In the genomic region with DNA sequence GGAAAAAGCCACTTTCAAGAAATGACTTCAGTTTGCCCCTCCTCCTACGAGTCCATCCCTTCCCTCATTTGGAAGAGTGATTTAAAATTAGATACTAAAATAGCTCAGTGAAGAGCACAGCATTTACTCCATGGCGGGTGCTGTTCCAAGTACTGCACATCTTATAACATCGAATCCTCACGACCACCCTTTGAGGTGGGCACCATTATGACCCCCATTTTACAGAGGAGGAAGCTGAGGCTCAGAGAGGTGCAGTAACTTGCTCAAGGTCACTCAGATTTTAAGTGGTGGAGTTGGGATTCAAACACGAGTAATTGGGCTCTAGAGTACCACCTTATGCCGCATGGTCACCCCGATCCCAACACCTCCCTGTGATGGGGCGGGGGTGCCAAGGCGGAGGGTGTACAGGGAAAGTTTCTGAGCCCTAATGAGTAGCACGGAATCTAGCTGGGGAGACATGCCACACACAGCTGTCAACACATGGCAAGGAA, we compare ENCODE assay signal across 9 cellular contexts. TPM values are rescaled to one million over a fixed set of nuclear protein-coding genes. Genes with fewer than 3 reads are reported as not detected.
DNase-seq lines count a peak whose midpoint lies in the region; ATAC-seq and TF ChIP-seq lines count a peak whose summit lies in the region.
"Had no signal": no experiment of that assay in that cellular context is flagged by ENCODE, and none has a peak within 500 bp of the region (broad histone marks: within the 10 kb centered on the region; RNA-seq: fewer than 3 reads in every experiment).

No MANE protein-coding gene starts in this region.

- H3K36me3 ChIP-seq in adipocyte (ENCODE audit: control insufficient read depth, insufficient read depth, low read length, severe bottlenecking) (no peaks in the 10 kb centered on the region), liver (ENCODE audit: control insufficient read depth in 4 of 4, insufficient read depth in 3 of 4, low read depth in 1 of 4, low read length in 3 of 4) (no peaks in the 10 kb centered on the region), tibial artery (no peaks in the 10 kb centered on the region)
- H3K36me3 ChIP-seq: MG63 had no signal

- H3K9me3 ChIP-seq in adipocyte (ENCODE audit: control insufficient read depth, low read length) (no peaks in the 10 kb centered on the region), liver (ENCODE audit: control insufficient read depth in 4 of 4, low read length in 3 of 4) (no peaks in the 10 kb centered on the region), tibial artery (no peaks in the 10 kb centered on the region)
- H3K9me3 ChIP-seq: MG63 had no signal

- H3K9ac ChIP-seq in adipocyte (ENCODE audit: low read length) (no peak overlapping the region), liver (ENCODE audit: low read depth in 1 of 2, low read length in 2 of 2) (peak overlapping the region; percentile 4 to 42)

- H3K27ac ChIP-seq in liver (ENCODE audit: low read depth in 1 of 2, low read length in 2 of 2) (peak overlapping the region; percentile 81 to 92), tibial artery (peak overlapping the region; percentile 45 to 48)

- TF ChIP-seq CTCF in liver (IDR thresholded peaks at IDR 0.05; ENCODE audit: low read depth, low read length, missing input control) (no peak), tibial artery (IDR thresholded peaks at IDR 0.05) (no peak)

- H3K36me3 Mint-ChIP-seq in activated T-cell treated with anti-CD3 and anti-CD28 coated beads, Interleukin-2, amount 50 U/mL, for 72 hours (ENCODE audit: insufficient read depth in 2 of 2), result no peaks in the 10 kb centered on the region

- intact Hi-C loops in tibial artery (cut with DNase I; ENCODE audit: low total_unique reads), result loop anchor here (10.0 kb wide), 1 partner anchor 236 kb away; no protein-coding TSS in a partner anchor

- H3K9me3 Mint-ChIP-seq in activated T-cell treated with anti-CD3 and anti-CD28 coated beads, Interleukin-2, amount 50 U/mL, for 72 hours, result no peaks in the 10 kb centered on the region

- H3K4me3 ChIP-seq in adipocyte (ENCODE audit: low read length), result peak overlapping the region; percentile 66
- peak overlapping the region; percentile 37 to 68 (median 63) for H3K4me3 ChIP-seq in liver (ENCODE audit: low read depth in 1 of 3, low read length in 3 of 3)
- H3K4me3 ChIP-seq in tibial artery, result peak overlapping the region; percentile 41 to 52
- H3K4me3 ChIP-seq: MG63 had no signal

- ATAC-seq in activated T-cell treated with anti-CD3 and anti-CD28 coated beads, Interleukin-2, amount 50 U/mL, for 72 hours (replicated peaks in 1 of 2), result no peak
- ATAC-seq in GM19467 (IDR thresholded peaks at IDR 0.05; ENCODE audit: unreplicated experiment), result no peak
- no peak for ATAC-seq in HG03097 (IDR thresholded peaks at IDR 0.05; ENCODE audit: low FRiP score, unreplicated experiment)

- peak overlapping the region; percentile 72 for H3K4me3 Mint-ChIP-seq in activated T-cell treated with anti-CD3 and anti-CD28 coated beads, Interleukin-2, amount 50 U/mL, for 72 hours

- no peak for TF ChIP-seq RAD21 in liver (IDR thresholded peaks at IDR 0.05)

- peaks cover 12% of the 10 kb centered on the region for H3K4me1 Mint-ChIP-seq in activated T-cell treated with anti-CD3 and anti-CD28 coated beads, Interleukin-2, amount 50 U/mL, for 72 hours (ENCODE audit: low read depth)

- WGBS in liver, result 45% methylated on average over 10 of the region's 10 CpGs

- H3K27me3 Mint-ChIP-seq in activated T-cell treated with anti-CD3 and anti-CD28 coated beads, Interleukin-2, amount 50 U/mL, for 72 hours (ENCODE audit: low read depth), result peaks cover 22% of the 10 kb centered on the region

- H3K27me3 ChIP-seq in adipocyte (replicated peaks; ENCODE audit: control insufficient read depth, insufficient read depth, low read length) (peaks cover 51% of the 10 kb centered on the region), liver (ENCODE audit: control insufficient read depth in 4 of 4, insufficient read depth in 4 of 4, low read length in 3 of 4) (no peaks in the 10 kb centered on the region), tibial artery (peaks cover 0 to 7% of the 10 kb centered on the region in 2 donors)
- H3K27me3 ChIP-seq: MG63 had no signal

- no peak overlapping the region for H3K27ac Mint-ChIP-seq in activated T-cell treated with anti-CD3 and anti-CD28 coated beads, Interleukin-2, amount 50 U/mL, for 72 hours

- peaks cover 7% of the 10 kb centered on the region for H3K4me1 ChIP-seq in adipocyte (ENCODE audit: control insufficient read depth, insufficient read depth, low read length)
- H3K4me1 ChIP-seq in liver (ENCODE audit: control insufficient read depth in 4 of 4, insufficient read depth in 4 of 4, low read length in 3 of 4), result peaks cover 22 to 84% (median 67%) of the 10 kb centered on the region in 4 donors
- peaks cover 0 to 26% (median 25%) of the 10 kb centered on the region in 4 donors for H3K4me1 ChIP-seq in tibial artery

- no peak for DNase-seq in activated T-cell treated with anti-CD3 and anti-CD28 coated beads, Interleukin-2, amount 50 U/mL, for 72 hours
- DNase-seq in activated T-cell treated with anti-CD3 and anti-CD28 coated beads, Interleukin-2, amount 50 U/mL, for 48 hours, result no peak
- DNase-seq in adipocyte (ENCODE audit: low read depth) (no peak), tibial artery (no peak), NCI-H2171 (lab: John Stamatoyannopoulos, UW) (no peak)
- DNase-seq: MG63 had no signal

TF ChIP-seq in liver, 16 proteins besides CTCF, POLR2A, EP300 and RAD21 (continues in another document):
- no peak for TF ChIP-seq YY1 (IDR thresholded peaks at IDR 0.05)
- TF ChIP-seq RXRA (IDR thresholded peaks at IDR 0.05), result no peak
- TF ChIP-seq GABPA (IDR thresholded peaks at IDR 0.05 in 1 of 2, conservative IDR thresholded peaks at IDR 0.05 in 1 of 2), result no peak
- TF ChIP-seq NR2F2 (IDR thresholded peaks at IDR 0.05), result no peak
- TF ChIP-seq EGR1 (IDR thresholded peaks at IDR 0.05; ENCODE audit: low read depth in 2 of 2), result no peak
- TF ChIP-seq, protein P1, sequence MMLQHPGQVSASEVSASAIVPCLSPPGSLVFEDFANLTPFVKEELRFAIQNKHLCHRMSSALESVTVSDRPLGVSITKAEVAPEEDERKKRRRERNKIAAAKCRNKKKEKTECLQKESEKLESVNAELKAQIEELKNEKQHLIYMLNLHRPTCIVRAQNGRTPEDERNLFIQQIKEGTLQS (IDR thresholded peaks at IDR 0.05), result no peak
- no peak for TF ChIP-seq FOXA2 (IDR thresholded peaks at IDR 0.05)
- no peak for TF ChIP-seq HNF4G (IDR thresholded peaks at IDR 0.05)
- TF ChIP-seq HNF4A (conservative IDR thresholded peaks at IDR 0.05), result no peak
- TF ChIP-seq, protein P2, sequence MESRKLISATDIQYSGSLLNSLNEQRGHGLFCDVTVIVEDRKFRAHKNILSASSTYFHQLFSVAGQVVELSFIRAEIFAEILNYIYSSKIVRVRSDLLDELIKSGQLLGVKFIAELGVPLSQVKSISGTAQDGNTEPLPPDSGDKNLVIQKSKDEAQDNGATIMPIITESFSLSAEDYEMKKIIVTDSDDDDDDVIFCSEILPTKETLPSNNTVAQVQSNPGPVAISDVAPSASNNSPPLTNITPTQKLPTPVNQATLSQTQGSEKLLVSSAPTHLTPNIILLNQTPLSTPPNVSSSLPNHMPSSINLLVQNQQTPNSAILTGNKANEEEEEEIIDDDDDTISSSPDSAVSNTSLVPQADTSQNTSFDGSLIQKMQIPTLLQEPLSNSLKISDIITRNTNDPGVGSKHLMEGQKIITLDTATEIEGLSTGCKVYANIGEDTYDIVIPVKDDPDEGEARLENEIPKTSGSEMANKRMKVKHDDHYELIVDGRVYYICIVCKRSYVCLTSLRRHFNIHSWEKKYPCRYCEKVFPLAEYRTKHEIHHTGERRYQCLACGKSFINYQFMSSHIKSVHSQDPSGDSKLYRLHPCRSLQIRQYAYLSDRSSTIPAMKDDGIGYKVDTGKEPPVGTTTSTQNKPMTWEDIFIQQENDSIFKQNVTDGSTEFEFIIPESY (IDR thresholded peaks at IDR 0.05), result no peak
- no peak for TF ChIP-seq FOXA1 (IDR thresholded peaks at IDR 0.05)
- no peak for TF ChIP-seq SP1 (IDR thresholded peaks at IDR 0.05)
- no peak for TF ChIP-seq JUND (IDR thresholded peaks at IDR 0.05)
- TF ChIP-seq TAF1 (conservative IDR thresholded peaks at IDR 0.05), result no peak
- TF ChIP-seq MAX (IDR thresholded peaks at IDR 0.05), result no peak

RNA-seq across cellular contexts. Expression of gene TTBK1, which starts 25.5 kb away (rescaled TPM):
- total RNA-seq in activated T-cell treated with anti-CD3 and anti-CD28 coated beads, Interleukin-2, amount 50 U/mL, for 72 hours, result 1 to 10 TPM; 1.1 to 1.2 TPM
- 1 to 10 TPM in 1 of 2 donors, under 1 TPM in 1; 0.14 to 1.2 TPM for total RNA-seq in liver
- under 1 TPM; 0.18 to 0.70 TPM for polyA plus RNA-seq in liver

RNA-seq across cellular contexts. Expression of gene SLC22A7, which starts 29.2 kb away (rescaled TPM):
- not detected for total RNA-seq in activated T-cell treated with anti-CD3 and anti-CD28 coated beads, Interleukin-2, amount 50 U/mL, for 72 hours
- 100 to 1,000 TPM; 143 to 495 TPM for total RNA-seq in liver
- 100 to 1,000 TPM; 172 to 284 TPM for polyA plus RNA-seq in liver

RNA-seq across cellular contexts. Expression of gene DNPH1, which starts 39.5 kb away (rescaled TPM):
- total RNA-seq in activated T-cell treated with anti-CD3 and anti-CD28 coated beads, Interleukin-2, amount 50 U/mL, for 72 hours, result 10 to 100 TPM; 38.3 to 42.3 TPM
- total RNA-seq in liver, result 10 to 100 TPM; 53.2 to 59.8 TPM
- 100 to 1,000 TPM; 147 to 195 TPM for polyA plus RNA-seq in liver

RNA-seq across cellular contexts. Expression of gene CRIP3, which starts 39.8 kb away (rescaled TPM):
- total RNA-seq in activated T-cell treated with anti-CD3 and anti-CD28 coated beads, Interleukin-2, amount 50 U/mL, for 72 hours, result under 1 TPM; 0.82 to 0.90 TPM
- 1 to 10 TPM; 1.1 to 1.6 TPM for total RNA-seq in liver
- 1 to 10 TPM; 3.2 to 9.5 TPM for polyA plus RNA-seq in liver

Comparison
In these comparisons a context has a peak if more than half of its experiments do, and no peak if none do; other contexts are left out.
1. RNA of gene SLC22A7, which starts 29.2 kb away (total RNA-seq): 143 to 495 TPM in liver; not detected in activated T-cell treated with anti-CD3 and anti-CD28 coated beads, Interleukin-2, amount 50 U/mL, for 72 hours; every median in the first group is over 100 times any median in the second.
2. Peak in every context shown above with its lines, with median percentiles within 50 percentile points of each other: H3K4me3 ChIP-seq.